ENCODE assay signal across 16 cellular contexts in the genomic region with DNA sequence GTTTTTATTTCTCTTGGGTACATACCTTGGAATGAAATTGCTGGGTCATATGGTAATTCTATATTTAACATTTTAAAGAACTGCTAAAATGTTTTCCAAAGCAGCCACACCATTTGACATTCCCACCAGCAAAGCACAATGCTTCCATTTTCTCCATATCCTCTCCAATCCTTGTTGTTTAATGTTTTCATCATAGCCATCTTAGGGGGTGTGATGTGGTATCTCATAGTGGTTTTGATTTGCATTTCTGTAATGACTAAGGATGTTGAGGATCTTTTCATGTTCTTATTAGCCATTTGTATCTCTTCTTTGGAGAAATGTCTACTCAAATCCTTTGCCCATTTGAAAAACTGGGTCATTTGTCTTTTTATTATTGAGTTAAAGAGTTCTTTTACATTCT.
DNase-seq lines count a peak whose midpoint lies in the region; ATAC-seq and TF ChIP-seq lines count a peak whose summit lies in the region.
"Had no signal": no experiment of that assay in that cellular context is flagged by ENCODE, and none has a peak within 500 bp of the region (broad histone marks: within the 10 kb centered on the region; RNA-seq: fewer than 3 reads in every experiment).

No MANE protein-coding gene starts in this region.

- peaks cover 3% of the 10 kb centered on the region for H3K9me3 Mint-ChIP-seq in activated naive CD8-positive, alpha-beta T cell treated with anti-CD3 and anti-CD28 coated beads, Interleukin-2, amount 10 ng/mL, durations not matched to agents 7 days and 5 days
- peaks cover 2% of the 10 kb centered on the region for H3K9me3 Mint-ChIP-seq in activated naive CD8-positive, alpha-beta T cell treated with anti-CD3 and anti-CD28 coated beads for 36 hours
- H3K9me3 Mint-ChIP-seq: HFFc6 had no signal

- TF ChIP-seq CTCF in MM.1S (IDR thresholded peaks at IDR 0.05; ENCODE audit: low read length), result no peak

- H2AFZ ChIP-seq in MM.1S (ENCODE audit: low read length), result no peak overlapping the region

- POLR2A ChIA-PET in activated naive CD8-positive, alpha-beta T cell treated with anti-CD3 and anti-CD28 coated beads, Interleukin-2, amount 10 ng/mL, durations not matched to agents 7 days and 5 days (lab: Charles Lee), result no interaction called here

- H4K20me1 ChIP-seq in MM.1S (ENCODE audit: insufficient read depth, low read length), result no peaks in the 10 kb centered on the region

- no peaks in the 10 kb centered on the region for H3K27me3 Mint-ChIP-seq in activated naive CD8-positive, alpha-beta T cell treated with anti-CD3 and anti-CD28 coated beads, Interleukin-2, amount 10 ng/mL, durations not matched to agents 7 days and 5 days
- H3K27me3 Mint-ChIP-seq in activated naive CD8-positive, alpha-beta T cell treated with anti-CD3 and anti-CD28 coated beads for 36 hours, result no peaks in the 10 kb centered on the region

- H3K36me3 ChIP-seq in MM.1S (replicated peaks; ENCODE audit: insufficient read depth, low read length), result no peaks in the 10 kb centered on the region
- H3K36me3 ChIP-seq: HAP-1 had no signal

- no peak for DNase-seq in activated naive CD8-positive, alpha-beta T cell treated with anti-CD3 and anti-CD28 coated beads, Interleukin-2, amount 10 ng/mL, durations not matched to agents 7 days and 5 days
- no peak for DNase-seq in activated naive CD8-positive, alpha-beta T cell treated with anti-CD3 and anti-CD28 coated beads for 36 hours
- DNase-seq in Jurkat, Clone E6-1 (ENCODE audit: low read depth, low spot score), result peak; percentile 63
- DNase-seq in MM.1S (no peak), foreskin melanocyte (peak; percentile 62), kidney tubule cell (ENCODE audit: low spot score) (no peak)
- DNase-seq: C1 segment of cervical spinal cord; Calu3; CD4-positive, alpha-beta memory T cell; COR-L47; DMS53; DMS79 treated with DMSO at 0.1 percent for 48 hours; GF-D8; GOT3; HFFc6 had no signal

- H3K4me1 ChIP-seq in MM.1S (ENCODE audit: low read length), result peaks cover 18% of the 10 kb centered on the region
- H3K4me1 ChIP-seq: HAP-1 had no signal

- H3K9me2 ChIP-seq in MM.1S (replicated peaks; ENCODE audit: insufficient read depth, low read length), result no peaks in the 10 kb centered on the region

- peaks cover 36% of the 10 kb centered on the region for H3K4me1 Mint-ChIP-seq in activated naive CD8-positive, alpha-beta T cell treated with anti-CD3 and anti-CD28 coated beads, Interleukin-2, amount 10 ng/mL, durations not matched to agents 7 days and 5 days
- peaks cover 20% of the 10 kb centered on the region for H3K4me1 Mint-ChIP-seq in activated naive CD8-positive, alpha-beta T cell treated with anti-CD3 and anti-CD28 coated beads for 36 hours

- peak overlapping the region; percentile 26 for H3K4me3 Mint-ChIP-seq in activated naive CD8-positive, alpha-beta T cell treated with anti-CD3 and anti-CD28 coated beads, Interleukin-2, amount 10 ng/mL, durations not matched to agents 7 days and 5 days
- no peak overlapping the region for H3K4me3 Mint-ChIP-seq in activated naive CD8-positive, alpha-beta T cell treated with anti-CD3 and anti-CD28 coated beads for 36 hours
- H3K4me3 Mint-ChIP-seq: CD4-positive, alpha-beta memory T cell; HFFc6 had no signal

- peaks cover 8% of the 10 kb centered on the region for H3K36me3 Mint-ChIP-seq in activated naive CD8-positive, alpha-beta T cell treated with anti-CD3 and anti-CD28 coated beads, Interleukin-2, amount 10 ng/mL, durations not matched to agents 7 days and 5 days
- H3K36me3 Mint-ChIP-seq in activated naive CD8-positive, alpha-beta T cell treated with anti-CD3 and anti-CD28 coated beads for 36 hours, result no peaks in the 10 kb centered on the region
- H3K36me3 Mint-ChIP-seq: CD4-positive, alpha-beta memory T cell had no signal

- no peak overlapping the region for H3K27ac ChIP-seq in MM.1S (ENCODE audit: low read length)

- no peak overlapping the region for H3K4me3 ChIP-seq in Jurkat, Clone E6-1 (ENCODE audit: low read length)
- H3K4me3 ChIP-seq in MM.1S (ENCODE audit: low read length), result no peak overlapping the region
- H3K4me3 ChIP-seq: HAP-1 had no signal

- peak overlapping the region; percentile 33; the same call in 1 of the 2 replicates for H3K4me2 ChIP-seq in MM.1S (ENCODE audit: low read depth, low read length)

- no peaks in the 10 kb centered on the region for H3F3A ChIP-seq in MM.1S (ENCODE audit: insufficient read depth, low read length)

- no peak overlapping the region for H3K9ac ChIP-seq in MM.1S (ENCODE audit: low read length)

- no peaks in the 10 kb centered on the region for H3K79me2 ChIP-seq in MM.1S (ENCODE audit: low read length)

- peak; percentile 35 for ATAC-seq in activated naive CD8-positive, alpha-beta T cell treated with anti-CD3 and anti-CD28 coated beads, Interleukin-2, amount 10 ng/mL, durations not matched to agents 7 days and 5 days (ENCODE audit: low read depth)

- H3K27me3 ChIP-seq in MM.1S (replicated peaks; ENCODE audit: insufficient read depth, low read length), result no peaks in the 10 kb centered on the region

- no peaks in the 10 kb centered on the region for H3K9me3 ChIP-seq in MM.1S (replicated peaks; ENCODE audit: insufficient read depth, low read length)
- H3K9me3 ChIP-seq: HAP-1 had no signal

- H3K27ac Mint-ChIP-seq in activated naive CD8-positive, alpha-beta T cell treated with anti-CD3 and anti-CD28 coated beads, Interleukin-2, amount 10 ng/mL, durations not matched to agents 7 days and 5 days, result peak overlapping the region; percentile 62
- H3K27ac Mint-ChIP-seq in activated naive CD8-positive, alpha-beta T cell treated with anti-CD3 and anti-CD28 coated beads for 36 hours, result no peak overlapping the region
- H3K27ac Mint-ChIP-seq: HFFc6 had no signal

Comparison
In these comparisons a context has a peak if more than half of its experiments do, and no peak if none do; other contexts are left out.
1. DNase-seq: peak in Jurkat, Clone E6-1 (single experiment) and foreskin melanocyte (single experiment); none in activated naive CD8-positive, alpha-beta T cell treated with anti-CD3 and anti-CD28 coated beads, Interleukin-2, amount 10 ng/mL, durations not matched to agents 7 days and 5 days (single experiment), activated naive CD8-positive, alpha-beta T cell treated with anti-CD3 and anti-CD28 coated beads for 36 hours (single experiment), MM.1S (single experiment) and kidney tubule cell (single experiment).